Comparison of ENCODE assay signal across 31 cellular contexts in genomic region chr16:81436381-81436780, GRCh38.
"Had no signal": no experiment of that assay in that cellular context is flagged by ENCODE, and none has a peak within 500 bp of the region (broad histone marks: within the 10 kb centered on the region; RNA-seq: fewer than 3 reads in every experiment).

No MANE protein-coding gene starts in this region.

- H3K9me3 ChIP-seq: ascending aorta, pancreas, prostate gland, sigmoid colon, suprapubic skin, tibial artery, upper lobe of right lung had no signal

- DNase-seq: activated CD4-positive, alpha-beta T cell treated with anti-CD3 and anti-CD28 coated beads, Interleukin-2, amount 10 ng/mL, durations not matched to agents 7 days and 5 days; activated CD4-positive, CD25-positive, alpha-beta regulatory T cell treated with anti-CD3 and anti-CD28 coated beads, Interleukin-2, amount 50 U/mL, for 72 hours; activated CD8-positive, alpha-beta T cell treated with anti-CD3 and anti-CD28 coated beads for 36 hours; activated effector memory CD4-positive, alpha-beta T cell treated with anti-CD3 and anti-CD28 coated beads, Interleukin-2, amount 50 U/mL, for 16 hours; activated naive CD4-positive, alpha-beta T cell treated with anti-CD3 and anti-CD28 coated beads for 36 hours; activated naive CD8-positive, alpha-beta T cell treated with anti-CD3 and anti-CD28 coated beads, Interleukin-2, amount 10 ng/mL, durations not matched to agents 7 days and 5 days; activated T-cell treated with anti-CD3 and anti-CD28 coated beads for 4 hours; activated T-cell treated with anti-CD3 and anti-CD28 coated beads, Interleukin-2, amount 50 U/mL, for 72 hours; cerebellar nuclear complex; effector memory CD8-positive, alpha-beta T cell; foreskin fibroblast; head of caudate nucleus; hippocampal formation; midbrain; naive thymus-derived CD4-positive, alpha-beta T cell; pancreas; retina; sigmoid colon; stimulated activated CD4-positive, alpha-beta T cell treated with anti-CD3 and anti-CD28 coated beads, Interleukin-15, amount 100 ng/mL, for 24 hours; stimulated activated CD4-positive, alpha-beta T cell treated with anti-CD3 and anti-CD28 coated beads, Interleukin-2, amount 100 ng/mL, for 24 hours; stimulated activated naive CD4-positive, alpha-beta T cell; T-helper 17 cell; T1000; tibial artery; upper lobe of right lung had no signal

- H3K27me3 ChIP-seq: ascending aorta, pancreas, sigmoid colon, suprapubic skin, upper lobe of right lung had no signal

- H3K36me3 ChIP-seq: ascending aorta, cardiac muscle cell, pancreas, prostate gland, sigmoid colon, suprapubic skin, tibial artery, upper lobe of right lung had no signal

- FAIRE-seq: pancreas had no signal

- H3K4me2 ChIP-seq: smooth muscle cell had no signal

- H3K27ac ChIP-seq: ascending aorta, cardiac muscle cell, coronary artery, pancreas, prostate gland, sigmoid colon, suprapubic skin, tibial artery, upper lobe of right lung had no signal

- H3K4me3 ChIP-seq: ascending aorta, cardiac muscle cell, coronary artery, pancreas, prostate gland, sigmoid colon, smooth muscle cell, suprapubic skin, tibial artery, upper lobe of right lung had no signal

- ATAC-seq: activated CD8-positive, alpha-beta T cell treated with anti-CD3 and anti-CD28 coated beads for 36 hours; activated T-cell treated with anti-CD3 and anti-CD28 coated beads, Interleukin-2, amount 50 U/mL, for 72 hours; effector memory CD8-positive, alpha-beta T cell; naive thymus-derived CD4-positive, alpha-beta T cell; pancreas; T-helper 17 cell; upper lobe of right lung had no signal

- H3K4me1 ChIP-seq: ascending aorta, pancreas, upper lobe of right lung had no signal
